ENCODE assay signal across 29 cellular contexts in the genomic region with DNA sequence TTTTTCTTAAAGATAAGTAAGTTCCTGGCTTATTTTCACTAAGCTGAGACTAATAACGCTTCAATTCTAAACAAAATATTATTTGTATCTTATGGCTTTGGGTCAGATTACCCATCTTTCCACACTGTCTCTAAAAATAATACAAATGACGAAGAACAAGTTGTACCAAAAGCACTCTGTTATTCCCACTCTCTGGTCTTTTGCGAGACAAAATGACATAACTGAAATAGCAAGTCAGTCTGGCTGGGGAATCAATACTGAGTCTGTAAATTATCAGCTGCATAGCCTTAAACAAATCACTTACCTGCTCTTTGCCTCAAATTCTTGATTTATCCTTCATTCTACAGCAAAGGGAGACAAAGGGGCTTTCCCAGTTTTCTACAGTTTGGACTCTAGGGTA. TPM values are rescaled to one million over a fixed set of nuclear protein-coding genes. Genes with fewer than 3 reads are reported as not detected.
DNase-seq lines count a peak whose midpoint lies in the region; ATAC-seq and TF ChIP-seq lines count a peak whose summit lies in the region.
"Had no signal": no experiment of that assay in that cellular context is flagged by ENCODE, and none has a peak within 500 bp of the region (broad histone marks: within the 10 kb centered on the region; RNA-seq: fewer than 3 reads in every experiment).

No MANE protein-coding gene starts in this region.

- no peak overlapping the region for H3K4me3 ChIP-seq in left ventricle myocardium inferior
- H3K4me3 ChIP-seq in hepatocyte = no peak overlapping the region
- no peak overlapping the region for H3K4me3 ChIP-seq in parathyroid adenoma (ENCODE audit: low read depth, low read length)
- no peak overlapping the region for H3K4me3 ChIP-seq in upper lobe of right lung
- H3K4me3 ChIP-seq: GM12878, heart left ventricle had no signal

- H3K27ac ChIP-seq in left ventricle myocardium inferior (replicated peaks) (peak overlapping the region; percentile 67), hepatocyte (peak overlapping the region; percentile 78), parathyroid adenoma (peak overlapping the region; percentile 56), upper lobe of right lung (peak overlapping the region; percentile 11)
- H3K27ac ChIP-seq: foreskin keratinocyte had no signal

- H3K9ac ChIP-seq in parathyroid adenoma = no peak overlapping the region

- no peaks in the 10 kb centered on the region for H3K36me3 Mint-ChIP-seq in activated T-cell treated with anti-CD3 and anti-CD28 coated beads, Interleukin-2, amount 50 U/mL, for 4 hours (ENCODE audit: insufficient read depth)
- H3K36me3 Mint-ChIP-seq: memory B cell had no signal

- H3K27me3 ChIP-seq in left ventricle myocardium inferior (ENCODE audit: low read depth) = no peaks in the 10 kb centered on the region
- no peaks in the 10 kb centered on the region for H3K27me3 ChIP-seq in hepatocyte
- no peaks in the 10 kb centered on the region for H3K27me3 ChIP-seq in parathyroid adenoma (ENCODE audit: control insufficient read depth, insufficient read depth, low read length)
- no peaks in the 10 kb centered on the region for H3K27me3 ChIP-seq in upper lobe of right lung
- H3K27me3 ChIP-seq: heart left ventricle had no signal

- no peaks in the 10 kb centered on the region for H3K9me3 ChIP-seq in left ventricle myocardium inferior (replicated peaks)
- no peaks in the 10 kb centered on the region for H3K9me3 ChIP-seq in hepatocyte (ENCODE audit: low read depth)
- H3K9me3 ChIP-seq in parathyroid adenoma (ENCODE audit: control insufficient read depth, low read length) = no peaks in the 10 kb centered on the region
- no peaks in the 10 kb centered on the region for H3K9me3 ChIP-seq in upper lobe of right lung
- H3K9me3 ChIP-seq: heart left ventricle had no signal

- intact Hi-C loops in left ventricle myocardium inferior (cut with micrococcal nuclease) = no loop called here
- intact Hi-C loops in Right ventricle myocardium inferior (cut with DNase I) = no loop called here
- intact Hi-C loops in upper lobe of right lung (cut with DNase I) = no loop called here

- TF ChIP-seq CTCF in left ventricle myocardium inferior (IDR thresholded peaks at IDR 0.05; ENCODE audit: borderline replicate concordance) = no peak
- TF ChIP-seq CTCF in hepatocyte (IDR thresholded peaks at IDR 0.05; ENCODE audit: poor library complexity) = no peak
- TF ChIP-seq CTCF in parathyroid adenoma (IDR thresholded peaks at IDR 0.05) = no peak
- no peak for TF ChIP-seq CTCF in upper lobe of right lung (IDR thresholded peaks at IDR 0.05)

- H2AFZ ChIP-seq in hepatocyte (no peak overlapping the region), parathyroid adenoma (no peak overlapping the region)

- H3K9me2 ChIP-seq in hepatocyte (replicated peaks; ENCODE audit: insufficient read depth) = no peaks in the 10 kb centered on the region

- no peaks in the 10 kb centered on the region for H3K9me3 Mint-ChIP-seq in activated T-cell treated with anti-CD3 and anti-CD28 coated beads, Interleukin-2, amount 50 U/mL, for 4 hours
- H3K9me3 Mint-ChIP-seq: activated CD4-positive, alpha-beta T cell treated with anti-CD3 and anti-CD28 coated beads, Interleukin-2, amount 10 ng/mL, durations not matched to agents 24 days and 14 days; activated T-cell treated with anti-CD3 and anti-CD28 coated beads, Interleukin-2, amount 50 U/mL, for 72 hours; CD4-positive, alpha-beta T cell; memory B cell had no signal

- peaks cover 2% of the 10 kb centered on the region for H3K27me3 Mint-ChIP-seq in activated T-cell treated with anti-CD3 and anti-CD28 coated beads, Interleukin-2, amount 50 U/mL, for 4 hours (ENCODE audit: low read depth)

- H3K4me2 ChIP-seq in hepatocyte (peak overlapping the region; percentile 43), parathyroid adenoma (ENCODE audit: low read length) (no peak overlapping the region)

- no peak overlapping the region for H3K4me3 Mint-ChIP-seq in activated T-cell treated with anti-CD3 and anti-CD28 coated beads, Interleukin-2, amount 50 U/mL, for 4 hours
- H3K4me3 Mint-ChIP-seq: activated CD4-positive, alpha-beta T cell treated with anti-CD3 and anti-CD28 coated beads, Interleukin-2, amount 10 ng/mL, durations not matched to agents 24 days and 14 days; activated T-cell treated with anti-CD3 and anti-CD28 coated beads, Interleukin-2, amount 50 U/mL, for 72 hours; CD4-positive, alpha-beta T cell; memory B cell had no signal

- DNase-seq in left ventricle myocardium inferior = no peak
- DNase-seq in Right ventricle myocardium inferior (ENCODE audit: missing footprints) = no peak
- DNase-seq in hepatocyte (ENCODE audit: low spot score) = no peak
- DNase-seq in upper lobe of right lung = no peak
- DNase-seq in activated T-cell treated with anti-CD3 and anti-CD28 coated beads, Interleukin-2, amount 50 U/mL, for 1 hour = no peak
- no peak for DNase-seq in activated T-cell treated with anti-CD3 and anti-CD28 coated beads, Interleukin-2, amount 50 U/mL, for 4 hours
- DNase-seq: 8988T; activated CD4-positive, alpha-beta T cell treated with anti-CD3 and anti-CD28 coated beads, Interleukin-2, amount 10 ng/mL, durations not matched to agents 24 days and 14 days; activated naive CD4-positive, alpha-beta T cell; activated T-cell treated with anti-CD3 and anti-CD28 coated beads, Interleukin-2, amount 50 U/mL, for 72 hours; AML-193; CD4-positive, alpha-beta T cell; foreskin keratinocyte; GOT3; heart left ventricle; Kasumi-1; kidney glomerular epithelial cell; NCI-H2107; NCI-H446 treated with DMSO at 0.1 percent for 48 hours; nucleus accumbens; stimulated activated CD4-positive, alpha-beta T cell treated with anti-CD3 and anti-CD28 coated beads, Interleukin-4, amount 100 ng/mL, for 4 hours; stimulated activated naive CD4-positive, alpha-beta T cell had no signal

- H3K36me3 ChIP-seq in left ventricle myocardium inferior (no peaks in the 10 kb centered on the region), hepatocyte (replicated peaks; ENCODE audit: insufficient read depth, low read depth) (no peaks in the 10 kb centered on the region), parathyroid adenoma (ENCODE audit: control insufficient read depth, insufficient read depth, low read length) (no peaks in the 10 kb centered on the region), upper lobe of right lung (no peaks in the 10 kb centered on the region)
- H3K36me3 ChIP-seq: heart left ventricle had no signal

- WGBS in hepatocyte (ENCODE audit: low lambda C conversion rate, missing lambda C conversion rate) = 31% methylated on average over 3 of the region's 3 CpGs

- ATAC-seq in Right ventricle myocardium inferior (no peak), upper lobe of right lung (no peak), GM21367 (IDR thresholded peaks at IDR 0.05; ENCODE audit: unreplicated experiment) (no peak)
- ATAC-seq in activated T-cell treated with anti-CD3 and anti-CD28 coated beads, Interleukin-2, amount 50 U/mL, for 4 hours = no peak
- ATAC-seq: activated T-cell treated with anti-CD3 and anti-CD28 coated beads, Interleukin-2, amount 50 U/mL, for 72 hours; esophagus mucosa; foreskin keratinocyte; GM12878 had no signal

- H3K79me2 ChIP-seq in hepatocyte (no peaks in the 10 kb centered on the region), parathyroid adenoma (no peaks in the 10 kb centered on the region)

- H3K4me1 Mint-ChIP-seq in activated T-cell treated with anti-CD3 and anti-CD28 coated beads, Interleukin-2, amount 50 U/mL, for 4 hours (ENCODE audit: low read depth) = no peaks in the 10 kb centered on the region
- H3K4me1 Mint-ChIP-seq: activated CD4-positive, alpha-beta T cell treated with anti-CD3 and anti-CD28 coated beads, Interleukin-2, amount 10 ng/mL, durations not matched to agents 24 days and 14 days; memory B cell had no signal

- peaks cover 9% of the 10 kb centered on the region for H3K4me1 ChIP-seq in left ventricle myocardium inferior
- peaks cover 30% of the 10 kb centered on the region for H3K4me1 ChIP-seq in hepatocyte (ENCODE audit: insufficient read depth)
- peaks cover 6% of the 10 kb centered on the region for H3K4me1 ChIP-seq in parathyroid adenoma
- peaks cover 18% of the 10 kb centered on the region for H3K4me1 ChIP-seq in upper lobe of right lung
- H3K4me1 ChIP-seq: foreskin keratinocyte had no signal

- no peaks in the 10 kb centered on the region for H4K20me1 ChIP-seq in hepatocyte (ENCODE audit: insufficient read depth, poor library complexity, severe bottlenecking)

RNA-seq across cellular contexts. Expression of gene SOWAHB, which starts 40.9 kb away (rescaled TPM):
- total RNA-seq in left ventricle myocardium inferior (not detected), Right ventricle myocardium inferior (not detected), hepatocyte (16.2 and 18.9 TPM in 2 replicates), upper lobe of right lung (2.5 TPM)
- 5.7 and 8.7 TPM in 2 replicates for polyA plus RNA-seq in hepatocyte
- total RNA-seq in activated T-cell treated with anti-CD3 and anti-CD28 coated beads, Interleukin-2, amount 50 U/mL, for 4 hours = under 1 TPM; 0.05 to 0.08 (median 0.05) TPM
- total RNA-seq: activated CD4-positive, alpha-beta T cell treated with anti-CD3 and anti-CD28 coated beads, Interleukin-2, amount 10 ng/mL, durations not matched to agents 24 days and 14 days; activated T-cell treated with anti-CD3 and anti-CD28 coated beads, Interleukin-2, amount 50 U/mL, for 72 hours; CD4-positive, alpha-beta T cell; myocyte; T-helper 2 cell treated with Interferon-gamma antibody and Interleukin-4, amounts not matched to agents 100 ng/mL and 5 ng/mL, for 36 hours had no signal
- polyA plus RNA-seq: foreskin keratinocyte, heart left ventricle had no signal

Comparison
In these comparisons a context has a peak if more than half of its experiments do, and no peak if none do; other contexts are left out.
1. H3K27ac ChIP-seq: peak in every context shown above with its lines; median percentile 78 in hepatocyte; 67 in left ventricle myocardium inferior; 56 in parathyroid adenoma; 11 in upper lobe of right lung.